In genomic region chr21:41458559-41458958, GRCh38 we compare ENCODE assay signal across 26 cellular contexts. TPM values are rescaled to one million over a fixed set of nuclear protein-coding genes. Genes with fewer than 3 reads are reported as not detected.
"Had no signal": no experiment of that assay in that cellular context is flagged by ENCODE, and none has a peak within 500 bp of the region (broad histone marks: within the 10 kb centered on the region; RNA-seq: fewer than 3 reads in every experiment).

No MANE protein-coding gene starts in this region.

- DNase-seq: activated CD4-positive, alpha-beta T cell treated with anti-CD3 and anti-CD28 coated beads for 48 hours; activated CD4-positive, alpha-beta T cell treated with anti-CD3 and anti-CD28 coated beads, Interleukin-2, amount 50 U/mL, for 4 hours; activated CD4-positive, CD25-positive, alpha-beta regulatory T cell treated with anti-CD3 and anti-CD28 coated beads, Interleukin-2, amount 50 U/mL, for 72 hours; activated naive CD4-positive, alpha-beta T cell treated with anti-CD3 and anti-CD28 coated beads, Interleukin-2, amount 50 U/mL, for 16 hours; activated naive CD8-positive, alpha-beta T cell treated with anti-CD3 and anti-CD28 coated beads, Interleukin-2, amount 10 ng/mL, durations not matched to agents 7 days and 5 days; activated T-cell treated with anti-CD3 and anti-CD28 coated beads for 4 hours; activated T-cell treated with anti-CD3 and anti-CD28 coated beads, Interleukin-2, amount 50 U/mL, for 48 hours; adrenal gland; anterior cingulate cortex; central memory CD4-positive, alpha-beta T cell; NCI-H1048; NCI-H146; NCI-H187 treated with DMSO at 0.1 percent for 48 hours; NCI-H2081 treated with DMSO at 0.1 percent for 48 hours; NCI-H446; NCI-H524; SHP77; T-helper 9 cell had no signal

- H3K27ac Mint-ChIP-seq: activated T-helper 17 cell treated with anti-CD3 and anti-CD28 coated beads, Interleukin-2, amount 50 U/mL, for 72 hours; WTC11 had no signal

- H3K27ac ChIP-seq: adrenal gland, breast epithelium, SJSA1 had no signal

- H3K36me3 ChIP-seq: adrenal gland, SJSA1 had no signal

- H3K27me3 ChIP-seq: adrenal gland, breast epithelium, SJSA1 had no signal

- H3K4me3 ChIP-seq: adrenal gland, breast epithelium, SJSA1 had no signal

- H3K4me1 Mint-ChIP-seq: activated T-helper 17 cell treated with anti-CD3 and anti-CD28 coated beads, Interleukin-2, amount 50 U/mL, for 72 hours had no signal

- H3K4me1 ChIP-seq: adrenal gland, breast epithelium had no signal

- ATAC-seq: activated T-helper 17 cell treated with anti-CD3 and anti-CD28 coated beads, Interleukin-2, amount 50 U/mL, for 72 hours; SK-N-SH treated with all-trans-retinoic acid at 6 μM for 48 hours had no signal

- H3K27me3 Mint-ChIP-seq: activated naive CD8-positive, alpha-beta T cell treated with anti-CD3 and anti-CD28 coated beads, Interleukin-2, amount 10 ng/mL, durations not matched to agents 7 days and 5 days; activated T-helper 17 cell treated with anti-CD3 and anti-CD28 coated beads, Interleukin-2, amount 50 U/mL, for 72 hours had no signal

- H3K9me3 Mint-ChIP-seq: activated naive CD8-positive, alpha-beta T cell treated with anti-CD3 and anti-CD28 coated beads, Interleukin-2, amount 10 ng/mL, durations not matched to agents 7 days and 5 days; activated T-helper 17 cell treated with anti-CD3 and anti-CD28 coated beads, Interleukin-2, amount 50 U/mL, for 72 hours; T-helper 1 cell treated with Interleukin-12 subunit alpha and Interleukin-12 subunit beta and Interleukin-4 antibody, amounts not matched to agents 30 μg/mL and 1 μg/mL, for 36 hours had no signal

- H3K4me3 Mint-ChIP-seq: activated naive CD8-positive, alpha-beta T cell treated with anti-CD3 and anti-CD28 coated beads, Interleukin-2, amount 10 ng/mL, durations not matched to agents 7 days and 5 days; activated T-helper 17 cell treated with anti-CD3 and anti-CD28 coated beads, Interleukin-2, amount 50 U/mL, for 72 hours; T-helper 1 cell treated with Interleukin-12 subunit alpha and Interleukin-12 subunit beta and Interleukin-4 antibody, amounts not matched to agents 30 μg/mL and 1 μg/mL, for 36 hours; WTC11 had no signal

- H3K9me3 ChIP-seq: adrenal gland, breast epithelium had no signal

RNA-seq across cellular contexts. Expression of gene TMPRSS2, which starts 49.4 kb away (rescaled TPM):
- total RNA-seq: activated CD8-positive, alpha-beta memory T cell treated with anti-CD3 and anti-CD28 coated beads for 36 hours; activated naive CD8-positive, alpha-beta T cell treated with anti-CD3 and anti-CD28 coated beads, Interleukin-2, amount 10 ng/mL, durations not matched to agents 7 days and 5 days; activated T-helper 17 cell treated with anti-CD3 and anti-CD28 coated beads, Interleukin-2, amount 50 U/mL, for 72 hours; LHCN-M2; SJSA1 had no signal
